In genomic region chr1:8822383-8823294, GRCh38 we compare ENCODE assay signal across 1 cellular context.
TF ChIP-seq lines count a peak whose summit lies in the region.

No MANE protein-coding gene starts in this region.

TF ChIP-seq in HEK293, 187 proteins besides CTCF, POLR2A, EP300 and RAD21 (continued from another document):
- no peak for TF ChIP-seq AEBP2 (tag by site-specific recombination; IDR thresholded peaks at IDR 0.05; ENCODE audit: borderline replicate concordance)
- TF ChIP-seq, protein P1, sequence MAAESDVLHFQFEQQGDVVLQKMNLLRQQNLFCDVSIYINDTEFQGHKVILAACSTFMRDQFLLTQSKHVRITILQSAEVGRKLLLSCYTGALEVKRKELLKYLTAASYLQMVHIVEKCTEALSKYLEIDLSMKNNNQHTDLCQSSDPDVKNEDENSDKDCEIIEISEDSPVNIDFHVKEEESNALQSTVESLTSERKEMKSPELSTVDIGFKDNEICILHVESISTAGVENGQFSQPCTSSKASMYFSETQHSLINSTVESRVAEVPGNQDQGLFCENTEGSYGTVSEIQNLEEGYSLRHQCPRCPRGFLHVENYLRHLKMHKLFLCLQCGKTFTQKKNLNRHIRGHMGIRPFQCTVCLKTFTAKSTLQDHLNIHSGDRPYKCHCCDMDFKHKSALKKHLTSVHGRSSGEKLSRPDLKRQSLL (tag by site-specific recombination; IDR thresholded peaks at IDR 0.05), result peak; percentile 7; the same call in 1 of the 2 replicates
- peak; percentile 44; the same call in 1 of the 2 replicates for TF ChIP-seq ZNF394 (tag by site-specific recombination; IDR thresholded peaks at IDR 0.05; ENCODE audit: borderline replicate concordance)
- peak; percentile 50; the same call in 1 of the 2 replicates for TF ChIP-seq YY2 (tag by site-specific recombination; IDR thresholded peaks at IDR 0.05)
- 0 out of 2 replicates have a peak, but pooled peaks have one; percentile 58 for TF ChIP-seq ZNF2 (tag by site-specific recombination; IDR thresholded peaks at IDR 0.05)
- no peak for TF ChIP-seq ZNF701 (tag by site-specific recombination; IDR thresholded peaks at IDR 0.05)
- no peak; the same call in 1 of the 2 replicates for TF ChIP-seq ZNF660 (tag by site-specific recombination; IDR thresholded peaks at IDR 0.05)
- TF ChIP-seq ZNF211 (tag by site-specific recombination; IDR thresholded peaks at IDR 0.05; ENCODE audit: low read depth), result no peak
- TF ChIP-seq ZXDB (tag by site-specific recombination; IDR thresholded peaks at IDR 0.05), result peak; percentile 87
- TF ChIP-seq, protein P2, sequence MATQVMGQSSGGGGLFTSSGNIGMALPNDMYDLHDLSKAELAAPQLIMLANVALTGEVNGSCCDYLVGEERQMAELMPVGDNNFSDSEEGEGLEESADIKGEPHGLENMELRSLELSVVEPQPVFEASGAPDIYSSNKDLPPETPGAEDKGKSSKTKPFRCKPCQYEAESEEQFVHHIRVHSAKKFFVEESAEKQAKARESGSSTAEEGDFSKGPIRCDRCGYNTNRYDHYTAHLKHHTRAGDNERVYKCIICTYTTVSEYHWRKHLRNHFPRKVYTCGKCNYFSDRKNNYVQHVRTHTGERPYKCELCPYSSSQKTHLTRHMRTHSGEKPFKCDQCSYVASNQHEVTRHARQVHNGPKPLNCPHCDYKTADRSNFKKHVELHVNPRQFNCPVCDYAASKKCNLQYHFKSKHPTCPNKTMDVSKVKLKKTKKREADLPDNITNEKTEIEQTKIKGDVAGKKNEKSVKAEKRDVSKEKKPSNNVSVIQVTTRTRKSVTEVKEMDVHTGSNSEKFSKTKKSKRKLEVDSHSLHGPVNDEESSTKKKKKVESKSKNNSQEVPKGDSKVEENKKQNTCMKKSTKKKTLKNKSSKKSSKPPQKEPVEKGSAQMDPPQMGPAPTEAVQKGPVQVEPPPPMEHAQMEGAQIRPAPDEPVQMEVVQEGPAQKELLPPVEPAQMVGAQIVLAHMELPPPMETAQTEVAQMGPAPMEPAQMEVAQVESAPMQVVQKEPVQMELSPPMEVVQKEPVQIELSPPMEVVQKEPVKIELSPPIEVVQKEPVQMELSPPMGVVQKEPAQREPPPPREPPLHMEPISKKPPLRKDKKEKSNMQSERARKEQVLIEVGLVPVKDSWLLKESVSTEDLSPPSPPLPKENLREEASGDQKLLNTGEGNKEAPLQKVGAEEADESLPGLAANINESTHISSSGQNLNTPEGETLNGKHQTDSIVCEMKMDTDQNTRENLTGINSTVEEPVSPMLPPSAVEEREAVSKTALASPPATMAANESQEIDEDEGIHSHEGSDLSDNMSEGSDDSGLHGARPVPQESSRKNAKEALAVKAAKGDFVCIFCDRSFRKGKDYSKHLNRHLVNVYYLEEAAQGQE (tag by site-specific recombination; IDR thresholded peaks at IDR 0.05), result 0 out of 2 replicates have a peak, but pooled peaks have one; percentile 18
- TF ChIP-seq ZNF600 (tag by site-specific recombination; IDR thresholded peaks at IDR 0.05), result peak; percentile 70; the same call in 1 of the 2 replicates
- TF ChIP-seq GLIS1 (tag by site-specific recombination; IDR thresholded peaks at IDR 0.05), result peak; percentile 36; the same call in 1 of the 2 replicates
- TF ChIP-seq, protein P3, sequence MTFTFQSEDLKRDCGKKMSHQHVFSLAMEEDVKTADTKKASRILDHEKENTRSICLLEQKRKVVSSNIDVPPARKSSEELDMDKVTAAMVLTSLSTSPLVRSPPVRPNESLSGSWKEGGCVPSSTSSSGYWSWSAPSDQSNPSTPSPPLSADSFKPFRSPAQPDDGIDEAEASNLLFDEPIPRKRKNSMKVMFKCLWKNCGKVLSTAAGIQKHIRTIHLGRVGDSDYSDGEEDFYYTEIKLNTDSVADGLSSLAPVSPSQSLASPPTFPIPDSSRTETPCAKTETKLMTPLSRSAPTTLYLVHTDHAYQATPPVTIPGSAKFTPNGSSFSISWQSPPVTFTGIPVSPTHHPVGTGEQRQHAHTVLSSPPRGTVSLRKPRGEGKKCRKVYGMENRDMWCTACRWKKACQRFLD (tag by site-specific recombination; IDR thresholded peaks at IDR 0.05), result no peak
- TF ChIP-seq EGR2 (tag by site-specific recombination; IDR thresholded peaks at IDR 0.05; ENCODE audit: low read depth), result no peak
- no peak for TF ChIP-seq SALL2 (tag by site-specific recombination; IDR thresholded peaks at IDR 0.05; ENCODE audit: borderline replicate concordance)
- TF ChIP-seq ZNF561 (tag by site-specific recombination; IDR thresholded peaks at IDR 0.05; ENCODE audit: borderline replicate concordance), result peak; percentile 94
- no peak for TF ChIP-seq ZNF792 (tag by site-specific recombination; IDR thresholded peaks at IDR 0.05)
- TF ChIP-seq TCF7L2 (IDR thresholded peaks at IDR 0.05; ENCODE audit: borderline replicate concordance, low read depth, low read length), result peak; percentile 76
- no peak for TF ChIP-seq ZNF530 (tag by site-specific recombination; IDR thresholded peaks at IDR 0.05; ENCODE audit: low read depth)
- TF ChIP-seq, protein P4, sequence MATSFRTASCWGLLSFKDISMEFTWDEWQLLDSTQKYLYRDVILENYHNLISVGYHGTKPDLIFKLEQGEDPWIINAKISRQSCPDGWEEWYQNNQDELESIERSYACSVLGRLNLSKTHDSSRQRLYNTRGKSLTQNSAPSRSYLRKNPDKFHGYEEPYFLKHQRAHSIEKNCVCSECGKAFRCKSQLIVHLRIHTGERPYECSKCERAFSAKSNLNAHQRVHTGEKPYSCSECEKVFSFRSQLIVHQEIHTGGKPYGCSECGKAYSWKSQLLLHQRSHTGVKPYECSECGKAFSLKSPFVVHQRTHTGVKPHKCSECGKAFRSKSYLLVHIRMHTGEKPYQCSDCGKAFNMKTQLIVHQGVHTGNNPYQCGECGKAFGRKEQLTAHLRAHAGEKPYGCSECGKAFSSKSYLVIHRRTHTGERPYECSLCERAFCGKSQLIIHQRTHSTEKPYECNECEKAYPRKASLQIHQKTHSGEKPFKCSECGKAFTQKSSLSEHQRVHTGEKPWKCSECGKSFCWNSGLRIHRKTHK (tag by site-specific recombination; IDR thresholded peaks at IDR 0.05), result no peak
- no peak for TF ChIP-seq ZFP41 (tag by site-specific recombination; IDR thresholded peaks at IDR 0.05; ENCODE audit: borderline replicate concordance)
- no peak for TF ChIP-seq ZNF184 (tag by site-specific recombination; IDR thresholded peaks at IDR 0.05)
